In genomic region chr1:94481473-94481933, GRCh38 we compare ENCODE assay signal across 8 cellular contexts.
A peak's percentile ranks its signal among the peaks of the same experiment; 100 is the strongest.
DNase-seq lines count a peak whose midpoint lies in the region; ATAC-seq and TF ChIP-seq lines count a peak whose summit lies in the region.

No MANE protein-coding gene starts in this region.

- no peak overlapping the region for H3K4me2 ChIP-seq in OCI-LY7 (ENCODE audit: low read length)
- H3K4me2 ChIP-seq in trophoblast cell (ENCODE audit: low read length): no peak overlapping the region

- H4K12ac ChIP-seq in trophoblast cell (ENCODE audit: low read depth, low read length): no peak overlapping the region

- H3K79me2 ChIP-seq in OCI-LY7 (ENCODE audit: insufficient read depth, low read depth, low read length) (no peaks in the 10 kb centered on the region), trophoblast cell (ENCODE audit: control insufficient read depth, insufficient read depth, low read length, poor library complexity) (no peaks in the 10 kb centered on the region)

- H2AFZ ChIP-seq in OCI-LY7 (ENCODE audit: low read length): no peak overlapping the region
- no peak overlapping the region for H2AFZ ChIP-seq in trophoblast cell (ENCODE audit: insufficient read depth, low read length, poor library complexity)

- H3K4me1 ChIP-seq in OCI-LY7 (ENCODE audit: insufficient read depth, low read length, poor library complexity, severe bottlenecking): no peaks in the 10 kb centered on the region
- no peaks in the 10 kb centered on the region for H3K4me1 ChIP-seq in trophoblast cell (ENCODE audit: control insufficient read depth in 1 of 2, insufficient read depth in 2 of 2, low read length in 2 of 2)

- no peaks in the 10 kb centered on the region for H4K20me1 ChIP-seq in OCI-LY7 (ENCODE audit: insufficient read depth, low read length)

- intact Hi-C loops in OCI-LY7 (cut with micrococcal nuclease; ENCODE audit: unreplicated experiment): loop anchor here (1.0 kb wide), 1 partner anchor 324 kb away; no protein-coding TSS in a partner anchor

- no peak overlapping the region for H2BK120ac ChIP-seq in trophoblast cell (ENCODE audit: insufficient read depth, low read length, poor library complexity)

- no peak overlapping the region for H3K14ac ChIP-seq in trophoblast cell (ENCODE audit: low read length)

- H3K27me3 ChIP-seq in trophoblast cell (ENCODE audit: insufficient read depth, low read length): no peaks in the 10 kb centered on the region

- H3K4ac ChIP-seq in trophoblast cell (ENCODE audit: low read depth, low read length): no peak overlapping the region

- H3K27ac ChIP-seq in OCI-LY7 (ENCODE audit: low read depth, low read length, poor library complexity, severe bottlenecking) (no peak overlapping the region), trophoblast cell (ENCODE audit: low read depth, low read length) (no peak overlapping the region)

- DNase-seq in GDM1 (lab: John Stamatoyannopoulos, UW) (peak; percentile 44), HuH-7.5 (ENCODE audit: low spot score) (peak; percentile 13), OCI-LY7 (ENCODE audit: low spot score) (peak; percentile 67), glomerular visceral epithelial cell (ENCODE audit: extremely low spot score) (peak; percentile 75), trophoblast cell (peak; percentile 46 to 85)
- DNase-seq in activated effector memory CD4-positive, alpha-beta T cell treated with Interleukin-2 at 50 U/mL for 16 hours: peak; percentile 2

- no peak overlapping the region for H2BK12ac ChIP-seq in trophoblast cell (ENCODE audit: low read length)

- H3K23ac ChIP-seq in trophoblast cell (ENCODE audit: low read length): no peak overlapping the region

- CTCF ChIA-PET in OCI-LY7 (lab: Charles Lee; ENCODE audit: unreplicated experiment): interaction anchor here (1.5 kb wide), 2 partner anchors 18 to 26 kb away, joined by 3 read pairs; no protein-coding TSS in a partner anchor

- H4K91ac ChIP-seq in trophoblast cell (ENCODE audit: low read depth, low read length): no peak overlapping the region

- H3K79me1 ChIP-seq in trophoblast cell (ENCODE audit: low read length): no peaks in the 10 kb centered on the region

- no peak overlapping the region for H3K18ac ChIP-seq in trophoblast cell (ENCODE audit: low read length)

- H2BK5ac ChIP-seq in trophoblast cell (ENCODE audit: low read depth, low read length, poor library complexity): no peak overlapping the region

- H3K4me3 ChIP-seq in OCI-LY7 (ENCODE audit: low read depth, low read length, poor library complexity, severe bottlenecking): no peak overlapping the region
- H3K4me3 ChIP-seq in trophoblast cell (ENCODE audit: low read depth, low read length): no peak overlapping the region

- H3K9me2 ChIP-seq in OCI-LY7 (ENCODE audit: insufficient read depth, low read length): no peaks in the 10 kb centered on the region

- H3K9me3 ChIP-seq in OCI-LY7 (ENCODE audit: low read length) (no peaks in the 10 kb centered on the region), trophoblast cell (ENCODE audit: insufficient read depth, low read depth, low read length) (no peaks in the 10 kb centered on the region)

- no peak overlapping the region for H3K9ac ChIP-seq in trophoblast cell (ENCODE audit: low read length)

- no CpG with 5 or more reads among the region's 4 CpGs for WGBS in trophoblast cell (ENCODE audit: extremely low coverage, insufficient coverage, insufficient read length)

- no peak overlapping the region for H2AK5ac ChIP-seq in trophoblast cell (ENCODE audit: low read length)

- TF ChIP-seq CTCF in OCI-LY7 (conservative IDR thresholded peaks at IDR 0.05; ENCODE audit: low read length): peak; percentile 86

- BruUV-seq in OCI-LY7 (replicated peaks; lab: Mats Ljungman, UMichigan): no TSS peak

- peaks cover 16% of the 10 kb centered on the region for H3K36me3 ChIP-seq in OCI-LY7 (ENCODE audit: insufficient read depth, low read length)
- peaks cover 0 to 3% of the 10 kb centered on the region in 2 experiments for H3K36me3 ChIP-seq in trophoblast cell (ENCODE audit: control insufficient read depth in 1 of 2, insufficient read depth in 2 of 2, low read length in 2 of 2)

- ATAC-seq in GM21619 (IDR thresholded peaks at IDR 0.05; ENCODE audit: unreplicated experiment): peak; percentile 96
- ATAC-seq in HG03457 (IDR thresholded peaks at IDR 0.05; ENCODE audit: unreplicated experiment): no peak

- no peak overlapping the region for H4K8ac ChIP-seq in trophoblast cell (ENCODE audit: low read depth, low read length)

- POLR2A ChIA-PET in OCI-LY7 (lab: Charles Lee): interaction anchor here (2.2 kb wide), 1 partner anchor 11 kb away, joined by 6 read pairs; no protein-coding TSS in a partner anchor

Comparison
In these comparisons a context has a peak if more than half of its experiments do, and no peak if none do; other contexts are left out.
1. DNase-seq: peak in every context shown above with its lines; median percentile 75 in glomerular visceral epithelial cell; 67 in OCI-LY7; 66 in trophoblast cell; 44 in GDM1; 13 in HuH-7.5; 2 in activated effector memory CD4-positive, alpha-beta T cell treated with Interleukin-2 at 50 U/mL for 16 hours.